8 cellular contexts compared by ENCODE assay signal in genomic region chr1:89804646-89805237, GRCh38. TPM values are rescaled to one million over a fixed set of nuclear protein-coding genes. Genes with fewer than 3 reads are reported as not detected.
DNase-seq lines count a peak whose midpoint lies in the region; ATAC-seq lines count a peak whose summit lies in the region.

No MANE protein-coding gene starts in this region.

- H3K36me3 ChIP-seq in neuronal stem cell (replicated peaks in 1 of 2; ENCODE audit: control insufficient read depth in 2 of 2, insufficient read depth in 2 of 2, low read length in 2 of 2) = no peaks in the 10 kb centered on the region

- no peak overlapping the region for H2AFZ ChIP-seq in neuronal stem cell (ENCODE audit: low read length)

- H4K91ac ChIP-seq in neuronal stem cell (ENCODE audit: low read depth, low read length, poor library complexity) = no peak overlapping the region

- H3K79me1 ChIP-seq in neuronal stem cell (ENCODE audit: low read depth, low read length) = no peaks in the 10 kb centered on the region

- H3K4ac ChIP-seq in neuronal stem cell (ENCODE audit: low read length) = no peak overlapping the region

- no peak overlapping the region for H2AK5ac ChIP-seq in neuronal stem cell (ENCODE audit: low read depth, low read length)

- H3K14ac ChIP-seq in neuronal stem cell (ENCODE audit: low read length) = no peak overlapping the region

- H3K4me3 ChIP-seq in neuronal stem cell (ENCODE audit: low read length in 2 of 2) = no peak overlapping the region

- H2BK5ac ChIP-seq in neuronal stem cell (ENCODE audit: low read length) = no peak overlapping the region

- H3K27ac ChIP-seq in neuronal stem cell (replicated peaks; ENCODE audit: low read length) = no peak overlapping the region
- no peak overlapping the region for H3K27ac ChIP-seq in substantia nigra (ENCODE audit: low read depth, low read length, poor library complexity, severe bottlenecking)

- no peak overlapping the region for H4K8ac ChIP-seq in neuronal stem cell (ENCODE audit: low read depth, low read length)

- H2BK15ac ChIP-seq in neuronal stem cell (ENCODE audit: low read length) = no peak overlapping the region

- H2BK12ac ChIP-seq in neuronal stem cell (ENCODE audit: low read length) = no peak overlapping the region

- H3K4me2 ChIP-seq in neuronal stem cell (ENCODE audit: insufficient read depth, low read length, poor library complexity, severe bottlenecking) = no peak overlapping the region

- H3K18ac ChIP-seq in neuronal stem cell (ENCODE audit: low read length) = no peak overlapping the region

- peak; percentile 92 for DNase-seq in DMS53 (lab: John Stamatoyannopoulos, UW)
- DNase-seq in Kasumi-1 (lab: John Stamatoyannopoulos, UW) = peak; percentile 90 to 96
- DNase-seq in RPMI7951 (ENCODE audit: low read depth) = peak; percentile 69
- peak; percentile 90 for DNase-seq in activated T-cell treated with anti-CD3 and anti-CD28 coated beads, Interleukin-2, amount 50 U/mL, for 48 hours
- DNase-seq in fibroblast of peridontal ligament (ENCODE audit: extremely low read depth) = peak; percentile 92
- DNase-seq in neuronal stem cell (ENCODE audit: low spot score) = peak; percentile 80
- DNase-seq in substantia nigra (lab: John Stamatoyannopoulos, UW) = peak in 47 of 49 donors; percentile 14 to 89 (median 75)

- no peak overlapping the region for H3K9ac ChIP-seq in neuronal stem cell (ENCODE audit: low read depth, low read length, poor library complexity)

- ATAC-seq in GM21619 (IDR thresholded peaks at IDR 0.05; ENCODE audit: unreplicated experiment) = peak; percentile 75

- H2BK120ac ChIP-seq in neuronal stem cell (ENCODE audit: low read depth, low read length) = no peak overlapping the region

- no peaks in the 10 kb centered on the region for H3K27me3 ChIP-seq in neuronal stem cell (ENCODE audit: control insufficient read depth in 3 of 3, insufficient read depth in 3 of 3, low read depth in 1 of 3, low read length in 3 of 3)

- H3K4me1 ChIP-seq in neuronal stem cell (ENCODE audit: control insufficient read depth in 2 of 2, insufficient read depth in 1 of 2, low read depth in 1 of 2, low read length in 2 of 2) = peaks cover 16 to 27% of the 10 kb centered on the region in 2 donors

- no peaks in the 10 kb centered on the region for H3K9me3 ChIP-seq in neuronal stem cell (replicated peaks in 1 of 2; ENCODE audit: control insufficient read depth in 2 of 2, insufficient read depth in 1 of 2, low read depth in 1 of 2, low read length in 2 of 2)

- no CpG with 5 or more reads among the region's 4 CpGs for WGBS in neuronal stem cell (ENCODE audit: extremely low coverage in 2 of 2, insufficient read length in 2 of 2, insufficient replicate concordance in 1 of 2), 2 donors

- no peak overlapping the region for H3K23ac ChIP-seq in neuronal stem cell (ENCODE audit: low read depth, low read length, poor library complexity)

RNA-seq across cellular contexts. Expression of gene LRRC8D, which starts 16.1 kb away (rescaled TPM):
- total RNA-seq in RPMI7951 (2014; rRNA removed; shearing (Covaris generic)) = 14.6 and 18.0 TPM in 2 replicates
- polyA plus RNA-seq in neuronal stem cell (2013, experiment 1 of 2) = 26.2 TPM
- polyA plus RNA-seq in neuronal stem cell (2013, experiment 2 of 2) = 27.3 TPM
